16 cellular contexts compared by ENCODE assay signal in genomic region chr16:24297375-24297774, GRCh38. TPM values are rescaled to one million over a fixed set of nuclear protein-coding genes. Genes with fewer than 3 reads are reported as not detected.
DNase-seq lines count a peak whose midpoint lies in the region; ATAC-seq and TF ChIP-seq lines count a peak whose summit lies in the region.
"Had no signal": no experiment of that assay in that cellular context is flagged by ENCODE, and none has a peak within 500 bp of the region (broad histone marks: within the 10 kb centered on the region; RNA-seq: fewer than 3 reads in every experiment).

No MANE protein-coding gene starts in this region.

- peaks cover 6 to 49% of the 10 kb centered on the region in 2 donors for H3K27me3 Mint-ChIP-seq in CD8-positive, alpha-beta memory T cell

- no peaks in the 10 kb centered on the region for H3K9me3 Mint-ChIP-seq in CD8-positive, alpha-beta memory T cell
- H3K9me3 Mint-ChIP-seq: H9 had no signal

- no peaks in the 10 kb centered on the region for H3K4me1 ChIP-seq in HEK293 (ENCODE audit: control insufficient read depth, insufficient read depth, low read length)
- H3K4me1 ChIP-seq in left lung: no peaks in the 10 kb centered on the region
- no peaks in the 10 kb centered on the region for H3K4me1 ChIP-seq in CD8-positive, alpha-beta memory T cell (ENCODE audit: insufficient read depth, low read length)
- H3K4me1 ChIP-seq: BE2C, Caco-2 had no signal

- CTCF ChIA-PET in HEK293 (lab: Yijun Ruan, JAX): no interaction called here
- CTCF ChIA-PET in CD8-positive, alpha-beta memory T cell (lab: Charles Lee): no interaction called here

- peak; percentile 83 for ATAC-seq in left lung
- ATAC-seq in left lobe of liver: no peak

- H3K27me3 ChIP-seq in left lung: peaks cover 0 to 29% of the 10 kb centered on the region in 2 donors
- H3K27me3 ChIP-seq in CD8-positive, alpha-beta memory T cell (ENCODE audit: insufficient read depth, low read length, poor library complexity, severe bottlenecking): no peaks in the 10 kb centered on the region
- H3K27me3 ChIP-seq: BE2C had no signal

- TF ChIP-seq CTCF in HEK293 (tag by site-specific recombination; IDR thresholded peaks at IDR 0.05): no peak
- no peak for TF ChIP-seq CTCF in left lung (IDR thresholded peaks at IDR 0.05)

- H3K36me3 ChIP-seq in HEK293 (ENCODE audit: control insufficient read depth in 2 of 2, insufficient read depth in 1 of 2, low read length in 2 of 2): no peaks in the 10 kb centered on the region
- no peaks in the 10 kb centered on the region for H3K36me3 ChIP-seq in left lung
- no peaks in the 10 kb centered on the region for H3K36me3 ChIP-seq in CD8-positive, alpha-beta memory T cell (ENCODE audit: insufficient read depth, low read length)
- H3K36me3 ChIP-seq: BE2C had no signal

- H3K4me3 ChIP-seq in HEK293 (ENCODE audit: low read depth, low read length) (no peak overlapping the region), left lung (no peak overlapping the region)
- no peak overlapping the region for H3K4me3 ChIP-seq in CD8-positive, alpha-beta memory T cell (ENCODE audit: low read length)

- POLR2A ChIA-PET in HEK293 (lab: Yijun Ruan, JAX): no interaction called here
- POLR2A ChIA-PET in CD8-positive, alpha-beta memory T cell (lab: Charles Lee): no interaction called here

- H3K27ac ChIP-seq in HEK293 (ENCODE audit: extremely low read depth, low read depth, low read length) (no peak overlapping the region), left lung (no peak overlapping the region)
- no peak overlapping the region for H3K27ac ChIP-seq in CD8-positive, alpha-beta memory T cell (ENCODE audit: low read depth, low read length)
- H3K27ac ChIP-seq: HL-60 had no signal

- intact Hi-C loops in left lung (cut with DNase I): no loop called here

- H3K9me3 ChIP-seq in HEK293 (ENCODE audit: control insufficient read depth, insufficient read depth, low read depth, low read length) (no peaks in the 10 kb centered on the region), left lung (no peaks in the 10 kb centered on the region)
- no peaks in the 10 kb centered on the region for H3K9me3 ChIP-seq in CD8-positive, alpha-beta memory T cell (ENCODE audit: low read length)
- H3K9me3 ChIP-seq: BE2C, Caco-2 had no signal

- no peaks in the 10 kb centered on the region for H3K4me1 Mint-ChIP-seq in CD8-positive, alpha-beta memory T cell
- H3K4me1 Mint-ChIP-seq: CD4-positive, CD25-positive, alpha-beta regulatory T cell had no signal

- no peaks in the 10 kb centered on the region for H3K36me3 Mint-ChIP-seq in CD8-positive, alpha-beta memory T cell
- H3K36me3 Mint-ChIP-seq: CD4-positive, CD25-positive, alpha-beta regulatory T cell had no signal

- no peak overlapping the region for H3K27ac Mint-ChIP-seq in CD8-positive, alpha-beta memory T cell
- H3K27ac Mint-ChIP-seq: CD4-positive, CD25-positive, alpha-beta regulatory T cell; H9 had no signal

- DNase-seq in NCI-H2029 (lab: John Stamatoyannopoulos, UW) (peak; percentile 54), left lung (peak in 1 of 2 donors; percentile 35), left lobe of liver (ENCODE audit: low spot score) (no peak), kidney tubule cell (ENCODE audit: low spot score) (no peak)
- DNase-seq in CD8-positive, alpha-beta memory T cell: no peak
- DNase-seq: ACHN; BE2C; C1 segment of cervical spinal cord; Caco-2; CD4-positive, CD25-positive, alpha-beta regulatory T cell; GF-D8; GOT3; H9 had no signal

- no peak overlapping the region for H3K4me3 Mint-ChIP-seq in CD8-positive, alpha-beta memory T cell
- H3K4me3 Mint-ChIP-seq: CD4-positive, CD25-positive, alpha-beta regulatory T cell; H9 had no signal

TF ChIP-seq in HEK293, 187 proteins besides CTCF, POLR2A, EP300 and RAD21:
- TF ChIP-seq ZNF341 (tag by site-specific recombination; IDR thresholded peaks at IDR 0.05; ENCODE audit: low read depth): peak; percentile 48; the same call in 1 of the 2 replicates
- TF ChIP-seq ZNF133 (tag by site-specific recombination; IDR thresholded peaks at IDR 0.05): no peak
- no peak for TF ChIP-seq ZBTB8A (tag by site-specific recombination; IDR thresholded peaks at IDR 0.05)
- TF ChIP-seq RBAK (tag by site-specific recombination; IDR thresholded peaks at IDR 0.05): no peak
TF ChIP-seq in HEK293: peak in this region for 1.

RNA-seq across cellular contexts. Expression of gene CACNG3, which starts 41.2 kb away (rescaled TPM):
- not detected for total RNA-seq in left lung
- total RNA-seq in left lobe of liver: not detected
- total RNA-seq in CD8-positive, alpha-beta memory T cell: not detected
- polyA plus RNA-seq in CD8-positive, alpha-beta memory T cell: not detected
- total RNA-seq: Caco-2; CD4-positive, CD25-positive, alpha-beta regulatory T cell; H9; HT1080 had no signal
- polyA plus RNA-seq: CD4-positive, CD25-positive, alpha-beta regulatory T cell had no signal
